8 cellular contexts compared by ENCODE assay signal in genomic region chr1:225746361-225747179, GRCh38. TPM values are rescaled to one million over a fixed set of nuclear protein-coding genes. Genes with fewer than 3 reads are reported as not detected.
DNase-seq lines count a peak whose midpoint lies in the region; ATAC-seq and TF ChIP-seq lines count a peak whose summit lies in the region.

No MANE protein-coding gene starts in this region.

- H3K9me3 ChIP-seq in HUES64 (ENCODE audit: insufficient read depth, low read depth, low read length): no peaks in the 10 kb centered on the region
- H3K9me3 ChIP-seq in prostate gland: no peaks in the 10 kb centered on the region

- intact Hi-C loops in left cardiac atrium (cut with DNase I): no loop called here
- intact Hi-C loops in prostate gland (cut with DNase I): loop anchor here (5.0 kb wide), 1 partner anchor 84 kb away; no protein-coding TSS in a partner anchor

- H3K4me1 ChIP-seq in HUES64 (ENCODE audit: insufficient read depth, low read length) (peaks cover 20% of the 10 kb centered on the region), prostate gland (replicated peaks) (no peaks in the 10 kb centered on the region)

- peaks cover 33% of the 10 kb centered on the region for H3K27me3 ChIP-seq in HUES64 (ENCODE audit: insufficient read depth, low read length)
- H3K27me3 ChIP-seq in prostate gland (replicated peaks; ENCODE audit: insufficient read depth): no peaks in the 10 kb centered on the region

- ATAC-seq in left cardiac atrium (peak; percentile 92 to 98), GM21381 (IDR thresholded peaks at IDR 0.05; ENCODE audit: unreplicated experiment) (no peak)

- 23% methylated on average over 18 of the region's 18 CpGs for WGBS in HUES64
- 27% methylated on average over 18 of the region's 18 CpGs for WGBS in prostate gland

- H3K4me3 ChIP-seq in AG09309 (ENCODE audit: control insufficient read depth, low read depth, low read length) (peak overlapping the region; percentile 74), HUES64 (ENCODE audit: low read length) (peak overlapping the region; percentile 6; the same call in 1 of the 2 replicates), WI38 (ENCODE audit: low read depth, low read length) (peak overlapping the region; percentile 45), prostate gland (peak overlapping the region; percentile 13 to 21)

- TF ChIP-seq CTCF in AG09309 (IDR thresholded peaks at IDR 0.05; ENCODE audit: control insufficient read depth, insufficient read depth, low read depth, low read length, missing control alignments) (peak; percentile 41), WI38 (IDR thresholded peaks at IDR 0.05; ENCODE audit: low read depth, low read length) (no peak), prostate gland (IDR thresholded peaks at IDR 0.05) (peak in 2 of 4 experiments; percentile 36 to 47)

- DNase-seq in AG09309 (ENCODE audit: low read depth) (peak; percentile 65), left cardiac atrium (peak; percentile 70), prostate gland (ENCODE audit: low spot score) (peak; percentile 58), NCI-H82 (lab: John Stamatoyannopoulos, UW) (no peak), SKM-1 treated with dmso at 0.1 percent for 144 hours (lab: John Stamatoyannopoulos, UW; ENCODE audit: unreplicated experiment) (no peak)

- TF ChIP-seq POLR2A in prostate gland (IDR thresholded peaks at IDR 0.05): peak; percentile 55

- H3K36me3 ChIP-seq in HUES64 (ENCODE audit: insufficient read depth, low read length) (no peaks in the 10 kb centered on the region), prostate gland (no peaks in the 10 kb centered on the region)

- H3K27ac ChIP-seq in HUES64 (ENCODE audit: low read depth, low read length) (peak overlapping the region; percentile 29; the same call in 1 of the 2 replicates), prostate gland (peak overlapping the region; percentile 78 to 85)

- no peak overlapping the region for H3K9ac ChIP-seq in HUES64 (ENCODE audit: low read depth, low read length)

RNA-seq across cellular contexts. Expression of gene SRP9, which starts 31.1 kb away (rescaled TPM):
- 420 TPM for polyA plus RNA-seq in HUES64 (2013, experiment 1 of 2)
- polyA plus RNA-seq in HUES64 (2013, experiment 2 of 2): 458 TPM
- total RNA-seq in left cardiac atrium (100 to 1,000 TPM; 189 to 200 TPM), prostate gland (100 to 1,000 TPM; 168 to 324 TPM)

Comparison
In these comparisons a context has a peak if more than half of its experiments do, and no peak if none do; other contexts are left out.
1. DNase-seq: peak in AG09309 (single experiment), left cardiac atrium (single experiment) and prostate gland (single experiment); none in NCI-H82 (single experiment) and SKM-1 treated with dmso at 0.1 percent for 144 hours (single experiment).
2. H3K4me3 ChIP-seq: peak in every context shown above with its lines; median percentile 74 in AG09309; 45 in WI38; 17 in prostate gland; 6 in HUES64.